In genomic region chr14:73244541-73244940, GRCh38 we compare ENCODE assay signal across 1 cellular context.
A peak's percentile ranks its signal among the peaks of the same experiment; 100 is the strongest.
TF ChIP-seq lines count a peak whose summit lies in the region.

No MANE protein-coding gene starts in this region.

TF ChIP-seq in K562, 482 proteins besides CTCF, POLR2A, EP300 and RAD21:
- TF ChIP-seq HEY1 (CRISPR knock-in tag; IDR thresholded peaks at IDR 0.05; ENCODE audit: borderline replicate concordance) (no peak), ZBTB7A (IDR thresholded peaks at IDR 0.05; ENCODE audit: borderline replicate concordance, control insufficient read depth, low read depth, low read length) (0 out of 2 replicates have a peak, but pooled peaks have one; percentile 13)
